In genomic region chr11:111500481-111500880, GRCh38 we compare ENCODE assay signal across 27 cellular contexts. TPM values are rescaled to one million over a fixed set of nuclear protein-coding genes. Genes with fewer than 3 reads are reported as not detected.
DNase-seq lines count a peak whose midpoint lies in the region; ATAC-seq and TF ChIP-seq lines count a peak whose summit lies in the region.
"Had no signal": no experiment of that assay in that cellular context is flagged by ENCODE, and none has a peak within 500 bp of the region (broad histone marks: within the 10 kb centered on the region; RNA-seq: fewer than 3 reads in every experiment).

No MANE protein-coding gene starts in this region.

- no peaks in the 10 kb centered on the region for H3K9me3 Mint-ChIP-seq in GM23338
- peaks cover 2% of the 10 kb centered on the region for H3K9me3 Mint-ChIP-seq in activated CD4-positive, alpha-beta T cell treated with anti-CD3 and anti-CD28 coated beads for 36 hours (ENCODE audit: low read depth)

- no peak for TF ChIP-seq POLR2A in vagina (IDR thresholded peaks at IDR 0.05)

- intact Hi-C loops in activated CD4-positive, alpha-beta T cell treated with anti-CD3 and anti-CD28 coated beads for 36 hours (cut with DNase I, micrococcal nuclease), result no loop called here
- intact Hi-C loops in vagina (cut with DNase I), result no loop called here

- peaks cover 7% of the 10 kb centered on the region; the same call in 2 of the 3 replicates for H3K4me1 Mint-ChIP-seq in GM23338
- no peaks in the 10 kb centered on the region for H3K4me1 Mint-ChIP-seq in activated CD4-positive, alpha-beta T cell treated with anti-CD3 and anti-CD28 coated beads for 36 hours
- H3K4me1 Mint-ChIP-seq: CD4-positive, alpha-beta memory T cell had no signal

- H2AFZ ChIP-seq in GM23338 (peak overlapping the region; percentile 23; the same call in 1 of the 2 replicates), Loucy (ENCODE audit: low read length) (0 out of 2 replicates have a peak overlapping the region, but pooled peaks have one; percentile 37)

- TF ChIP-seq CTCF in GM23338 (conservative IDR thresholded peaks at IDR 0.05; ENCODE audit: low read depth in 2 of 2) (no peak), Loucy (conservative IDR thresholded peaks at IDR 0.05; ENCODE audit: low read length) (no peak), vagina (IDR thresholded peaks at IDR 0.05) (no peak)

- H3K4me2 ChIP-seq in GM23338 (no peak overlapping the region), Loucy (ENCODE audit: low read depth, low read length, poor library complexity, severe bottlenecking) (no peak overlapping the region)
- H3K4me2 ChIP-seq: A549; BLaER1 treated with 17β-estradiol and CSF1 and Interleukin-3, amounts not matched to agents 10 nM and 100 nM had no signal

- H3K79me2 ChIP-seq in GM23338 (replicated peaks; ENCODE audit: insufficient read depth), result no peaks in the 10 kb centered on the region
- H3K79me2 ChIP-seq in Loucy (ENCODE audit: insufficient read depth, low read length), result no peaks in the 10 kb centered on the region

- H3K4me3 Mint-ChIP-seq in GM23338, result no peak overlapping the region
- no peak overlapping the region for H3K4me3 Mint-ChIP-seq in activated CD4-positive, alpha-beta T cell treated with anti-CD3 and anti-CD28 coated beads for 36 hours
- H3K4me3 Mint-ChIP-seq: CD4-positive, alpha-beta memory T cell had no signal

- no peak overlapping the region for H3K27ac ChIP-seq in GM23338 (ENCODE audit: low read depth)
- no peak overlapping the region for H3K27ac ChIP-seq in epithelial cell of prostate
- H3K27ac ChIP-seq in vagina, result no peak overlapping the region
- H3K27ac ChIP-seq: A549; BLaER1 treated with 17β-estradiol and CSF1 and Interleukin-3, amounts not matched to agents 10 nM and 100 nM; HL-60; RWPE1 had no signal

- H3K4me1 ChIP-seq in GM23338 (ENCODE audit: insufficient read depth) (no peaks in the 10 kb centered on the region), Loucy (ENCODE audit: insufficient read depth, low read length, poor library complexity, severe bottlenecking) (peaks cover 10% of the 10 kb centered on the region), vagina (no peaks in the 10 kb centered on the region)
- H3K4me1 ChIP-seq: A549; BLaER1 treated with 17β-estradiol and CSF1 and Interleukin-3, amounts not matched to agents 10 nM and 100 nM had no signal

- peaks cover 2% of the 10 kb centered on the region for H3K27me3 Mint-ChIP-seq in GM23338 (ENCODE audit: insufficient read depth, low read depth, poor library complexity)
- H3K27me3 Mint-ChIP-seq in activated CD4-positive, alpha-beta T cell treated with anti-CD3 and anti-CD28 coated beads for 36 hours, result peaks cover 32% of the 10 kb centered on the region

- H3K27me3 ChIP-seq in GM23338 (ENCODE audit: insufficient read depth) (no peaks in the 10 kb centered on the region), Loucy (ENCODE audit: insufficient read depth, low read length, poor library complexity, severe bottlenecking) (no peaks in the 10 kb centered on the region), vagina (no peaks in the 10 kb centered on the region)
- H3K27me3 ChIP-seq: BLaER1 treated with 17β-estradiol and CSF1 and Interleukin-3, amounts not matched to agents 10 nM and 100 nM had no signal

- H3F3A ChIP-seq in GM23338 (replicated peaks; ENCODE audit: low read depth) (no peaks in the 10 kb centered on the region), Loucy (ENCODE audit: low read depth) (no peaks in the 10 kb centered on the region)

- no peaks in the 10 kb centered on the region for H4K20me1 ChIP-seq in GM23338 (replicated peaks; ENCODE audit: insufficient read depth)
- no peaks in the 10 kb centered on the region for H4K20me1 ChIP-seq in Loucy (ENCODE audit: insufficient read depth, low read length, poor library complexity, severe bottlenecking)
- H4K20me1 ChIP-seq: BLaER1 treated with 17β-estradiol and CSF1 and Interleukin-3, amounts not matched to agents 10 nM and 100 nM had no signal

- no peaks in the 10 kb centered on the region for H3K9me3 ChIP-seq in Loucy (ENCODE audit: insufficient read depth, low read depth, low read length)
- no peaks in the 10 kb centered on the region for H3K9me3 ChIP-seq in vagina
- H3K9me3 ChIP-seq: A549; BLaER1 treated with 17β-estradiol and CSF1 and Interleukin-3, amounts not matched to agents 10 nM and 100 nM had no signal

- no peak overlapping the region for H3K27ac Mint-ChIP-seq in GM23338
- H3K27ac Mint-ChIP-seq in activated CD4-positive, alpha-beta T cell treated with anti-CD3 and anti-CD28 coated beads for 36 hours, result no peak overlapping the region
- H3K27ac Mint-ChIP-seq: CD4-positive, alpha-beta memory T cell had no signal

- H3K36me3 ChIP-seq in GM23338 (ENCODE audit: insufficient read depth), result no peaks in the 10 kb centered on the region
- no peaks in the 10 kb centered on the region for H3K36me3 ChIP-seq in Loucy (ENCODE audit: insufficient read depth, low read length)
- H3K36me3 ChIP-seq in vagina, result no peaks in the 10 kb centered on the region
- H3K36me3 ChIP-seq: BLaER1 treated with 17β-estradiol and CSF1 and Interleukin-3, amounts not matched to agents 10 nM and 100 nM had no signal

- CTCF ChIA-PET in activated CD4-positive, alpha-beta T cell treated with anti-CD3 and anti-CD28 coated beads for 36 hours (lab: Charles Lee), result interaction anchor here (1.0 to 1.7 kb wide), 2 partner anchors 13 to 23 kb away, joined by 3 read pairs; no protein-coding TSS in a partner anchor

- no peak for ATAC-seq in GM23338
- ATAC-seq in activated CD4-positive, alpha-beta T cell treated with anti-CD3 and anti-CD28 coated beads for 36 hours, result no peak
- ATAC-seq: A549, HepG2, Panc1 had no signal

- no peak overlapping the region for H3K4me3 ChIP-seq in GM23338
- no peak overlapping the region for H3K4me3 ChIP-seq in Loucy (ENCODE audit: low read length, poor library complexity, severe bottlenecking)
- no peak overlapping the region for H3K4me3 ChIP-seq in vagina
- H3K4me3 ChIP-seq: A549; BLaER1 treated with 17β-estradiol and CSF1 and Interleukin-3, amounts not matched to agents 10 nM and 100 nM had no signal

- H3K9me2 ChIP-seq in GM23338 (ENCODE audit: insufficient read depth) (no peaks in the 10 kb centered on the region), Loucy (replicated peaks; ENCODE audit: low read depth, low read length) (no peaks in the 10 kb centered on the region)

- POLR2A ChIA-PET in activated CD4-positive, alpha-beta T cell treated with anti-CD3 and anti-CD28 coated beads for 36 hours (lab: Charles Lee), result no interaction called here

- DNase-seq in GM23338 (ENCODE audit: low spot score), result no peak
- DNase-seq in NCI-H69 (lab: John Stamatoyannopoulos, UW), result peak; percentile 45
- peak; percentile 33 for DNase-seq in epithelial cell of prostate (ENCODE audit: low read depth, low spot score)
- DNase-seq in activated CD4-positive, alpha-beta T cell treated with anti-CD3 and anti-CD28 coated beads for 36 hours, result no peak
- DNase-seq in vagina (ENCODE audit: extremely low spot score in 2 of 2), result no peak
- no peak for DNase-seq in CD1c-positive myeloid dendritic cell (ENCODE audit: extremely low spot score)
- DNase-seq: AML-193; CD4-positive, alpha-beta memory T cell; COR-L47; DMS79 treated with DMSO at 0.1 percent for 48 hours; GF-D8; Karpas-422; MV-4-11; NCI-H2029 treated with DMSO at 0.1 percent for 48 hours; NCI-H526 treated with DMSO at 0.1 percent for 48 hours; SHP77 treated with DMSO at 0.1 percent for 48 hours; T-helper 1 cell had no signal

- H3K9ac ChIP-seq in Loucy (ENCODE audit: low read depth, low read length, poor library complexity, severe bottlenecking), result no peak overlapping the region
- H3K9ac ChIP-seq: BLaER1 treated with 17β-estradiol and CSF1 and Interleukin-3, amounts not matched to agents 10 nM and 100 nM had no signal

- no peaks in the 10 kb centered on the region for H3K36me3 Mint-ChIP-seq in GM23338 (ENCODE audit: low read depth)
- no peaks in the 10 kb centered on the region for H3K36me3 Mint-ChIP-seq in activated CD4-positive, alpha-beta T cell treated with anti-CD3 and anti-CD28 coated beads for 36 hours (ENCODE audit: low read depth)
- H3K36me3 Mint-ChIP-seq: CD4-positive, alpha-beta memory T cell had no signal

TF ChIP-seq in GM23338, 12 proteins besides CTCF, POLR2A, EP300 and RAD21 (continues in another document):
- no peak for TF ChIP-seq JUNB (IDR thresholded peaks at IDR 0.05; ENCODE audit: unreplicated experiment)
- TF ChIP-seq, protein P1, sequence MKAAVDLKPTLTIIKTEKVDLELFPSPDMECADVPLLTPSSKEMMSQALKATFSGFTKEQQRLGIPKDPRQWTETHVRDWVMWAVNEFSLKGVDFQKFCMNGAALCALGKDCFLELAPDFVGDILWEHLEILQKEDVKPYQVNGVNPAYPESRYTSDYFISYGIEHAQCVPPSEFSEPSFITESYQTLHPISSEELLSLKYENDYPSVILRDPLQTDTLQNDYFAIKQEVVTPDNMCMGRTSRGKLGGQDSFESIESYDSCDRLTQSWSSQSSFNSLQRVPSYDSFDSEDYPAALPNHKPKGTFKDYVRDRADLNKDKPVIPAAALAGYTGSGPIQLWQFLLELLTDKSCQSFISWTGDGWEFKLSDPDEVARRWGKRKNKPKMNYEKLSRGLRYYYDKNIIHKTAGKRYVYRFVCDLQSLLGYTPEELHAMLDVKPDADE (IDR thresholded peaks at IDR 0.05), result no peak

RNA-seq across cellular contexts. Expression of gene BTG4, which starts 11.7 kb away (rescaled TPM):
- 0.31 TPM in 1 of 2 replicates, not detected in the other for total RNA-seq in GM23338 (2014; rRNA removed; shearing (Covaris generic))
- polyA plus RNA-seq in GM23338 (2016; fragmentation: Nextera tagmentation; extraction: Ambion mirVana), result 0.21 TPM in 1 of 2 replicates, not detected in the other
- not detected for total RNA-seq in activated CD4-positive, alpha-beta T cell treated with anti-CD3 and anti-CD28 coated beads for 36 hours
- not detected for total RNA-seq in vagina
- total RNA-seq: CD4-positive, alpha-beta memory T cell; HepG2; HT-29; M059J had no signal
- polyA plus RNA-seq: CD4-positive, alpha-beta memory T cell; HepG2 had no signal

RNA-seq across cellular contexts. Expression of gene HOATZ, which starts 14.1 kb away (rescaled TPM):
- not detected in 2 replicates for total RNA-seq in GM23338 (2014; rRNA removed; shearing (Covaris generic))
- polyA plus RNA-seq in GM23338 (2016; fragmentation: Nextera tagmentation; extraction: Ambion mirVana), result not detected in 2 replicates
- total RNA-seq in activated CD4-positive, alpha-beta T cell treated with anti-CD3 and anti-CD28 coated beads for 36 hours, result not detected
- not detected for total RNA-seq in vagina
- total RNA-seq: CD4-positive, alpha-beta memory T cell; HepG2; HT-29; M059J; NCI-H460 had no signal
- polyA plus RNA-seq: A549; CD4-positive, alpha-beta memory T cell; HepG2 had no signal

RNA-seq across cellular contexts. Expression of gene LAYN, which starts 40.0 kb away (rescaled TPM):
- total RNA-seq in GM23338 (2014; rRNA removed; shearing (Covaris generic)), result 4.3 and 6.8 TPM in 2 replicates
- 6.8 and 7.9 TPM in 2 replicates for polyA plus RNA-seq in GM23338 (2016; fragmentation: Nextera tagmentation; extraction: Ambion mirVana)
- total RNA-seq in activated CD4-positive, alpha-beta T cell treated with anti-CD3 and anti-CD28 coated beads for 36 hours, result 1 to 10 TPM; 5.5 to 5.6 TPM
- 22.3 TPM for total RNA-seq in vagina
- total RNA-seq: CD4-positive, alpha-beta memory T cell; HepG2; HT-29; NCI-H460 had no signal
- polyA plus RNA-seq: CD4-positive, alpha-beta memory T cell had no signal

Comparison
In these comparisons a context has a peak if more than half of its experiments do, and no peak if none do; other contexts are left out.
1. DNase-seq: peak in NCI-H69 (single experiment) and epithelial cell of prostate (single experiment); none in GM23338 (single experiment), activated CD4-positive, alpha-beta T cell treated with anti-CD3 and anti-CD28 coated beads for 36 hours (single experiment), vagina (0 of 2) and CD1c-positive myeloid dendritic cell (single experiment).